Comparison of ENCODE assay signal across 17 cellular contexts in the genomic region with DNA sequence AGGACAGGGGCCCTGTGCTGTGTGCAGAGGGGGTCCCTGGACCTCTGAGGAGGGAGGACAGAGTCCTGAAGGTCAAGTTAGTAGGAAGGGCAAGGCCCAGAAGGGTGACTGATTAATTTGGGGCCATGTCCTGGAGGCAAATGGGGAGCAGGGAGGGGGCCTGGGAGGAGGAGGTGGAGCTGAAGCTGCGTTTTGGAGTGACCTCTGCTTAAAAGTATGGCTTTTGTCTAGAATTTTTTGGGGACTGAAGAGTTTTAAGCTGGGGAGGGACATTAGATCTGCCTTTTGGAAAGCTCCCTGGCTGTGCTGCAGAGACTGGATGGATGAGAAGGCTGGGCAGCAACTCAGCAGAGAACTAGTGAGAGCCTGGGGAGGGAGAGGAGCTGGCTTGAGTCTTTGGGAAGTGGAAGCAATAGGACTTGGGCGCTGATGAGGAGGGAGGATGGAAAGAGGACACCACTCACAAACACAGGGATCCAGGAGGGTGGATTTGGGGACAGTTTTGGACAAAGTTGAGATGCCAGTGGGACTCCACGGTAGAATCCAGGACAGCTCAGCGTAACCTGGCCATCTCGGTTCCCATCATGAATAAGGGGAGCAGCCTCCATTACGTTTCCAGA. TPM values are rescaled to one million over a fixed set of nuclear protein-coding genes. Genes with fewer than 3 reads are reported as not detected.
DNase-seq lines count a peak whose midpoint lies in the region; ATAC-seq, FAIRE-seq and TF ChIP-seq lines count a peak whose summit lies in the region.
"Had no signal": no experiment of that assay in that cellular context is flagged by ENCODE, and none has a peak within 500 bp of the region (broad histone marks: within the 10 kb centered on the region; RNA-seq: fewer than 3 reads in every experiment).

No MANE protein-coding gene starts in this region.

- no peaks in the 10 kb centered on the region for H4K20me1 ChIP-seq in keratinocyte (ENCODE audit: control insufficient read depth, extremely low read depth, insufficient read depth, low read length)

- H3K4me1 ChIP-seq in keratinocyte (ENCODE audit: control insufficient read depth, extremely low read depth, insufficient read depth, low read length) = peaks cover 16% of the 10 kb centered on the region
- peaks cover 0 to 20% (median 18%) of the 10 kb centered on the region in 4 donors for H3K4me1 ChIP-seq in sigmoid colon

- no peak overlapping the region for H3K9ac ChIP-seq in keratinocyte (ENCODE audit: control insufficient read depth, extremely low read depth, insufficient read depth, low read length)
- H3K9ac ChIP-seq: KMS-11 had no signal

- no peak overlapping the region for H3K4me3 ChIP-seq in keratinocyte (ENCODE audit: control insufficient read depth in 2 of 3, extremely low read depth in 1 of 3, insufficient read depth in 2 of 3, low read depth in 1 of 3, low read length in 3 of 3)
- no peak overlapping the region for H3K4me3 ChIP-seq in sigmoid colon
- H3K4me3 ChIP-seq: heart right ventricle had no signal

- no peaks in the 10 kb centered on the region for H3K9me1 ChIP-seq in keratinocyte (ENCODE audit: control insufficient read depth, extremely low read depth, insufficient read depth, low read length)

- H3K9me3 ChIP-seq in keratinocyte (ENCODE audit: control insufficient read depth, low read depth, low read length) (no peaks in the 10 kb centered on the region), sigmoid colon (no peaks in the 10 kb centered on the region)
- H3K9me3 ChIP-seq: heart right ventricle had no signal

- no peak for FAIRE-seq in keratinocyte (lab: Jason Lieb, UNC)

- POLR2A ChIA-PET in RWPE1 (lab: Yijun Ruan, JAX; ENCODE audit: low non-redundant PET) = interaction anchor here (0.7 kb wide), 1 partner anchor 8 kb away, joined by 3 read pairs; no protein-coding TSS in a partner anchor

- ATAC-seq in GM18907 (IDR thresholded peaks at IDR 0.05; ENCODE audit: unreplicated experiment) (peak; percentile 3), GM18861 (IDR thresholded peaks at IDR 0.05; ENCODE audit: unreplicated experiment) (no peak), GM19467 (IDR thresholded peaks at IDR 0.05; ENCODE audit: unreplicated experiment) (no peak)

- TF ChIP-seq CTCF in RWPE1 (conservative IDR thresholded peaks at IDR 0.05; ENCODE audit: low read depth) (no peak), keratinocyte (optimal IDR thresholded peaks at IDR 0.05 in 1 of 3, IDR thresholded peaks at IDR 0.05 in 1 of 3, conservative IDR thresholded peaks at IDR 0.05 in 1 of 3; ENCODE audit: extremely low read depth in 1 of 3, insufficient read depth in 2 of 3, low read length in 3 of 3) (no peak), sigmoid colon (IDR thresholded peaks at IDR 0.05) (no peak)

- 91% methylated on average over 6 of the region's 6 CpGs for WGBS in sigmoid colon, 2 donors

- no peak for TF ChIP-seq POLR2A in sigmoid colon (IDR thresholded peaks at IDR 0.05)

- H3K4me2 ChIP-seq in keratinocyte (ENCODE audit: control insufficient read depth, extremely low read depth, insufficient read depth, low read depth, low read length) = peak overlapping the region; percentile 20
- H3K4me2 ChIP-seq: KMS-11 had no signal

- dilution Hi-C loops in keratinocyte (cut with MboI; ENCODE audit: extremely low pct_ligation_motif_present, low sequenced_read_pairs) = no loop called here

- peak overlapping the region; percentile 11; the same call in 1 of the 2 replicates for H3K27ac ChIP-seq in RWPE1
- H3K27ac ChIP-seq in keratinocyte (ENCODE audit: control insufficient read depth, insufficient read depth, low read length) = no peak overlapping the region
- no peak overlapping the region for H3K27ac ChIP-seq in sigmoid colon
- H3K27ac ChIP-seq: heart right ventricle, KMS-11, WERI-Rb-1 had no signal

- H3K79me2 ChIP-seq in keratinocyte (ENCODE audit: control insufficient read depth, insufficient read depth, low read length) = no peaks in the 10 kb centered on the region

- CTCF ChIA-PET in RWPE1 (lab: Yijun Ruan, JAX) = interaction anchor here (0.7 to 2.1 kb wide), 4 partner anchors 8 to 63 kb away, joined by 3 to 11 read pairs (median 5); no protein-coding TSS in a partner anchor

- H3K36me3 ChIP-seq in keratinocyte (ENCODE audit: control insufficient read depth in 2 of 2, extremely low read depth in 1 of 2, insufficient read depth in 2 of 2, low read length in 2 of 2) (no peaks in the 10 kb centered on the region), sigmoid colon (no peaks in the 10 kb centered on the region)
- H3K36me3 ChIP-seq: heart right ventricle, WERI-Rb-1 had no signal

- intact Hi-C loops in sigmoid colon (cut with DNase I) = loop anchor here (10.0 kb wide), 1 partner anchor 201 kb away; no protein-coding TSS in a partner anchor

- DNase-seq in RWPE1 (ENCODE audit: low spot score) (no peak), keratinocyte (ENCODE audit: low read depth, low spot score) (no peak), sigmoid colon (peak; percentile 26), NCI-H2081 treated with DMSO at 0.1 percent for 48 hours (lab: John Stamatoyannopoulos, UW) (no peak)
- DNase-seq in stimulated activated CD4-positive, alpha-beta T cell treated with anti-CD3 and anti-CD28 coated beads, Interleukin-2, amount 100 ng/mL, for 48 hours = no peak
- DNase-seq: activated naive CD8-positive, alpha-beta T cell treated with anti-CD3 and anti-CD28 coated beads, Interleukin-2, amount 10 ng/mL, durations not matched to agents 7 days and 5 days; AML-193; caudate nucleus; HCEC 1CT; heart right ventricle; naive thymus-derived CD4-positive, alpha-beta T cell; NCI-H1436; WERI-Rb-1 had no signal

- peak overlapping the region; percentile 19 for H2AFZ ChIP-seq in keratinocyte (ENCODE audit: control insufficient read depth, low read length)

- H3K27me3 ChIP-seq in keratinocyte (ENCODE audit: control insufficient read depth, extremely low read depth, insufficient read depth, low read length) = no peaks in the 10 kb centered on the region
- H3K27me3 ChIP-seq in sigmoid colon = no peaks in the 10 kb centered on the region
- H3K27me3 ChIP-seq: heart right ventricle had no signal

- TF ChIP-seq EP300 in sigmoid colon (IDR thresholded peaks at IDR 0.05) = no peak

RNA-seq across cellular contexts. Expression of a gene that starts 52.9 kb away (rescaled TPM):
- polyA plus RNA-seq in keratinocyte (32.0 to 43.1 TPM (median 39.1 TPM) in 3 replicates), sigmoid colon (10 to 100 TPM; 23.7 to 29.4 (median 28.4) TPM)
- polyA plus RNA-seq in keratinocyte (2011; ENCODE audit: low read depth) = 69.1 TPM
- polyA plus RNA-seq in keratinocyte (2011; cell fraction: cytosol; rRNA removed) = 28.5 and 44.6 TPM in 2 replicates
- polyA plus RNA-seq in keratinocyte (2011; cell fraction: nucleus; rRNA removed) = 33.4 and 47.8 TPM in 2 replicates
- 32.1 and 35.1 TPM in 2 replicates for polyA plus RNA-seq in keratinocyte (2012; ENCODE audit: low replicate concordance)
- polyA minus RNA-seq in keratinocyte = 8.4 to 30.0 TPM (median 18.0 TPM) in 3 replicates
- polyA minus RNA-seq in keratinocyte (2011; cell fraction: cytosol; rRNA and poly(A)+ RNA removed) = 33.6 TPM
- polyA minus RNA-seq in keratinocyte (2011; cell fraction: nucleus; rRNA and poly(A)+ RNA removed) = 22.4 and 37.9 TPM in 2 replicates
- 10 to 100 TPM; 32.9 to 37.8 (median 33.9) TPM for total RNA-seq in sigmoid colon
